In genomic region chr20:833121-833449, GRCh38 we compare ENCODE assay signal across 8 cellular contexts. TPM values are rescaled to one million over a fixed set of nuclear protein-coding genes. Genes with fewer than 3 reads are reported as not detected.
DNase-seq lines count a peak whose midpoint lies in the region; ATAC-seq lines count a peak whose summit lies in the region.

No MANE protein-coding gene starts in this region.

- no peak for DNase-seq in right cardiac atrium
- DNase-seq in Right ventricle myocardium inferior (ENCODE audit: missing footprints) = no peak
- no peak for DNase-seq in memory B cell (ENCODE audit: low spot score in 2 of 2)
- DNase-seq in SKM-1 treated with dmso at 0.1 percent for 144 hours (lab: John Stamatoyannopoulos, UW; ENCODE audit: unreplicated experiment) = no peak
- no peak for DNase-seq in cerebellum (ENCODE audit: low spot score)
- DNase-seq in stimulated activated CD8-positive, alpha-beta memory T cell treated with anti-CD3 and anti-CD28 coated beads, Interleukin-4, amount 100 ng/mL, for 48 hours = no peak

- H3K4me1 ChIP-seq in right cardiac atrium (ENCODE audit: control insufficient read depth, insufficient read depth, low read length) = peaks cover 8% of the 10 kb centered on the region

- peak overlapping the region; percentile 89 for H3K27ac Mint-ChIP-seq in activated naive CD8-positive, alpha-beta T cell
- peak overlapping the region; percentile 92 for H3K27ac Mint-ChIP-seq in memory B cell

- no peaks in the 10 kb centered on the region for H3K9me3 Mint-ChIP-seq in activated naive CD8-positive, alpha-beta T cell (ENCODE audit: low read depth)
- peaks cover 4% of the 10 kb centered on the region for H3K9me3 Mint-ChIP-seq in memory B cell

- H3K27ac ChIP-seq in right cardiac atrium (ENCODE audit: low read length) = peak overlapping the region; percentile 80

- ATAC-seq in right cardiac atrium (no peak), Right ventricle myocardium inferior (no peak), memory B cell (ENCODE audit: low read depth) (no peak), HG02763 (IDR thresholded peaks at IDR 0.05; ENCODE audit: unreplicated experiment) (no peak)

- intact Hi-C loops in right cardiac atrium (cut with DNase I) = no loop called here
- intact Hi-C loops in Right ventricle myocardium inferior (cut with DNase I) = loop anchor here (5.0 kb wide), 1 partner anchor 286 kb away; no protein-coding TSS in a partner anchor

- peaks cover 3% of the 10 kb centered on the region for H3K36me3 Mint-ChIP-seq in activated naive CD8-positive, alpha-beta T cell
- H3K36me3 Mint-ChIP-seq in memory B cell = peaks cover 4% of the 10 kb centered on the region

- no peaks in the 10 kb centered on the region for H3K9me3 ChIP-seq in right cardiac atrium (ENCODE audit: control insufficient read depth, low read length)

- WGBS in right cardiac atrium = 5% methylated on average over 4 of the region's 4 CpGs

- peak overlapping the region; percentile 75 for H3K4me3 ChIP-seq in right cardiac atrium (ENCODE audit: low read length)

- no peaks in the 10 kb centered on the region for H3K27me3 ChIP-seq in right cardiac atrium (ENCODE audit: control insufficient read depth, insufficient read depth)

- no peaks in the 10 kb centered on the region for H3K27me3 Mint-ChIP-seq in activated naive CD8-positive, alpha-beta T cell
- H3K27me3 Mint-ChIP-seq in memory B cell = no peaks in the 10 kb centered on the region

- H3K4me3 Mint-ChIP-seq in activated naive CD8-positive, alpha-beta T cell = peak overlapping the region; percentile 92
- peak overlapping the region; percentile 94 for H3K4me3 Mint-ChIP-seq in memory B cell

- peaks cover 36% of the 10 kb centered on the region for H3K4me1 Mint-ChIP-seq in activated naive CD8-positive, alpha-beta T cell (ENCODE audit: low read depth)
- peaks cover 31% of the 10 kb centered on the region for H3K4me1 Mint-ChIP-seq in memory B cell

RNA-seq across cellular contexts. Expression of gene FAM110A, which starts 0.4 kb away (rescaled TPM):
- total RNA-seq in right cardiac atrium (1 to 10 TPM; 2.6 to 4.3 (median 3.6) TPM), Right ventricle myocardium inferior (2.6 TPM), cerebellum (3.5 TPM)
- polyA plus RNA-seq in right cardiac atrium = 3.2 TPM
